Comparison of ENCODE assay signal across 8 cellular contexts in genomic region chr20:22106308-22106938, GRCh38.
DNase-seq lines count a peak whose midpoint lies in the region; ATAC-seq and TF ChIP-seq lines count a peak whose summit lies in the region.

No MANE protein-coding gene starts in this region.

- TF ChIP-seq POLR2A in NB4 (IDR thresholded peaks at IDR 0.05; ENCODE audit: extremely low read depth, insufficient read length) (no peak), body of pancreas (IDR thresholded peaks at IDR 0.05) (no peak)

- H3K36me3 ChIP-seq in body of pancreas (replicated peaks in 1 of 2; ENCODE audit: insufficient read depth in 1 of 2, low read depth in 2 of 2) (no peaks in the 10 kb centered on the region), neuronal stem cell (replicated peaks in 1 of 2; ENCODE audit: control insufficient read depth in 2 of 2, insufficient read depth in 2 of 2, low read length in 2 of 2) (no peaks in the 10 kb centered on the region), psoas muscle (ENCODE audit: insufficient read depth in 1 of 2, low read depth in 1 of 2) (no peaks in the 10 kb centered on the region)

- no peak overlapping the region for H2AK5ac ChIP-seq in neuronal stem cell (ENCODE audit: low read depth, low read length)

- no peaks in the 10 kb centered on the region for H3K9me3 ChIP-seq in body of pancreas
- H3K9me3 ChIP-seq in neuronal stem cell (replicated peaks in 1 of 2; ENCODE audit: control insufficient read depth in 2 of 2, insufficient read depth in 1 of 2, low read depth in 1 of 2, low read length in 2 of 2): no peaks in the 10 kb centered on the region
- H3K9me3 ChIP-seq in psoas muscle: no peaks in the 10 kb centered on the region

- WGBS in body of pancreas, 2 donors: 49 to 51% methylated on average over 3 of the region's 3 CpGs
- WGBS in neuronal stem cell (ENCODE audit: extremely low coverage in 2 of 2, insufficient read length in 2 of 2, insufficient replicate concordance in 1 of 2), 2 donors: no CpG with 5 or more reads among the region's 3 CpGs
- 75 to 81% (median 78%) methylated on average over 3 of the region's 3 CpGs for WGBS in psoas muscle, 3 donors

- no peak overlapping the region for H3K23ac ChIP-seq in neuronal stem cell (ENCODE audit: low read depth, low read length, poor library complexity)

- H3K79me1 ChIP-seq in neuronal stem cell (ENCODE audit: low read depth, low read length): no peaks in the 10 kb centered on the region

- H2BK5ac ChIP-seq in neuronal stem cell (ENCODE audit: low read length): no peak overlapping the region

- H4K8ac ChIP-seq in neuronal stem cell (ENCODE audit: low read depth, low read length): no peak overlapping the region

- no peak overlapping the region for H3K4ac ChIP-seq in neuronal stem cell (ENCODE audit: low read length)

- no peak overlapping the region for H2AFZ ChIP-seq in neuronal stem cell (ENCODE audit: low read length)

- H3K27ac ChIP-seq in body of pancreas (no peak overlapping the region), neuronal stem cell (replicated peaks; ENCODE audit: low read length) (no peak overlapping the region), psoas muscle (no peak overlapping the region)

- H3K4me1 ChIP-seq in body of pancreas (no peaks in the 10 kb centered on the region), neuronal stem cell (ENCODE audit: control insufficient read depth in 2 of 2, insufficient read depth in 1 of 2, low read depth in 1 of 2, low read length in 2 of 2) (no peaks in the 10 kb centered on the region), psoas muscle (no peaks in the 10 kb centered on the region)

- no peak overlapping the region for H3K18ac ChIP-seq in neuronal stem cell (ENCODE audit: low read length)

- DNase-seq in ELR (ENCODE audit: low read depth): peak; percentile 1
- DNase-seq in NB4 (ENCODE audit: low read depth): peak; percentile 52
- peak in 1 of 4 donors; percentile 4 for DNase-seq in body of pancreas
- peak; percentile 23 for DNase-seq in neuronal stem cell (ENCODE audit: low spot score)
- no peak for DNase-seq in psoas muscle
- DNase-seq in amniotic stem cell (lab: John Stamatoyannopoulos, UW): no peak

- no peak overlapping the region for H3K9ac ChIP-seq in neuronal stem cell (ENCODE audit: low read depth, low read length, poor library complexity)

- H3K4me3 ChIP-seq in NB4 (ENCODE audit: low read depth, low read length) (no peak overlapping the region), body of pancreas (no peak overlapping the region), neuronal stem cell (ENCODE audit: low read length in 2 of 2) (no peak overlapping the region), psoas muscle (no peak overlapping the region)

- no peak overlapping the region for H4K91ac ChIP-seq in neuronal stem cell (ENCODE audit: low read depth, low read length, poor library complexity)

- no peak overlapping the region for H2BK12ac ChIP-seq in neuronal stem cell (ENCODE audit: low read length)

- peak; percentile 36 for TF ChIP-seq CTCF in NB4 (IDR thresholded peaks at IDR 0.05; ENCODE audit: low read depth, low read length)
- TF ChIP-seq CTCF in body of pancreas (IDR thresholded peaks at IDR 0.05): peak in 6 of 7 experiments; percentile 6 to 36 (median 20)
- TF ChIP-seq CTCF in psoas muscle (IDR thresholded peaks at IDR 0.05): no peak

- no peak overlapping the region for H3K4me2 ChIP-seq in neuronal stem cell (ENCODE audit: insufficient read depth, low read length, poor library complexity, severe bottlenecking)

- ATAC-seq in body of pancreas (no peak), psoas muscle (no peak), HG03039 (IDR thresholded peaks at IDR 0.05; ENCODE audit: unreplicated experiment) (no peak), HG03139 (IDR thresholded peaks at IDR 0.05; ENCODE audit: unreplicated experiment) (no peak)

- H3K27me3 ChIP-seq in body of pancreas (no peaks in the 10 kb centered on the region), neuronal stem cell (ENCODE audit: control insufficient read depth in 3 of 3, insufficient read depth in 3 of 3, low read depth in 1 of 3, low read length in 3 of 3) (no peaks in the 10 kb centered on the region), psoas muscle (ENCODE audit: insufficient read depth in 3 of 3, low read length in 2 of 3) (no peaks in the 10 kb centered on the region)

- intact Hi-C loops in body of pancreas (cut with DNase I): no loop called here
- intact Hi-C loops in psoas muscle (cut with DNase I): no loop called here

- no peak overlapping the region for H2BK15ac ChIP-seq in neuronal stem cell (ENCODE audit: low read length)

- no peak overlapping the region for H3K14ac ChIP-seq in neuronal stem cell (ENCODE audit: low read length)

- H2BK120ac ChIP-seq in neuronal stem cell (ENCODE audit: low read depth, low read length): no peak overlapping the region

Comparison
In these comparisons a context has a peak if more than half of its experiments do, and no peak if none do; other contexts are left out.
1. DNase-seq: peak in ELR (single experiment), NB4 (single experiment) and neuronal stem cell (single experiment); none in psoas muscle (0 of 2) and amniotic stem cell (single experiment).